Comparison of ENCODE assay signal across 2 cellular contexts in the genomic region with DNA sequence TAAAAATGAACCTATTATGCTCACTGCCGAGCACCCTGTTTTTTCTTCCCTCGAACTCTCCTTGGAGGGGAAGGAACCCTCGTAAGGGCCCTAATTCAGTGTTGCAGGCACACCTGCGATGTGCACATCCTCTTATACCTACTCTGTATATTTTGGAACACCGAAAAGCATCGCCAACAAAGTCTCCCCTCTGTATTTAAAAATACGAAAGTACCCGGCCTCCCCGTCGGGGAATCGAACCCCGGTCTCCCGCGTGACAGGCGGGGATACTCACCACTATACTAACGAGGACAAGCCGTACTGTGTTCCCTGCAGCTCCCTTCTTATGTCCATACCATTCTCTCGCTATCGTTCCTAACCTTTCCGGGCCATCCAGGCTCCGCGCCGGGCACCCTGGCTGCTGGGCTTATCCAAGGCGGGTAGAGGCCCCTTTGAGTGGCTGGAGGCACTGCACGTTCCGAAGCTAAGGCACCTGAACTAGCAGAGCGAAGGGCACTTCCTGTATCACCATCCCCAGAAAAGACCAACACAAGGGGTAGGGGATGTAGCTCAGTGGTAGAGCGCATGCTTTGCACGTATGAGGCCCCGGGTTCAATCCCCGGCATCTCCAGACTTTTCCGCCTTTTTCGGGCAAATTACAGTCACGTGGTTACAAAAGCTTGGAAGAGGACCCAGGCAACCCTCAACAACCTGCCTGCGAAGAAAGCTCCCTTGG.
TF ChIP-seq lines count a peak whose summit lies in the region.

No MANE protein-coding gene starts in this region.

TF ChIP-seq in A549, 52 proteins besides CTCF, POLR2A, EP300 and RAD21 (continues in another document):
- peak; percentile 100 for TF ChIP-seq SREBF2 (IDR thresholded peaks at IDR 0.05)
- no peak for TF ChIP-seq JUNB (IDR thresholded peaks at IDR 0.05)
- peak; percentile 95 for TF ChIP-seq HOXA7 (CRISPR knock-in tag; IDR thresholded peaks at IDR 0.05)
- TF ChIP-seq NPAS2 (CRISPR knock-in tag; IDR thresholded peaks at IDR 0.05; ENCODE audit: borderline replicate concordance) = peak; percentile 78
- TF ChIP-seq HOXB5 (CRISPR knock-in tag; IDR thresholded peaks at IDR 0.05) = peak; percentile 53; the same call in 1 of the 2 replicates
- TF ChIP-seq, protein P1, sequence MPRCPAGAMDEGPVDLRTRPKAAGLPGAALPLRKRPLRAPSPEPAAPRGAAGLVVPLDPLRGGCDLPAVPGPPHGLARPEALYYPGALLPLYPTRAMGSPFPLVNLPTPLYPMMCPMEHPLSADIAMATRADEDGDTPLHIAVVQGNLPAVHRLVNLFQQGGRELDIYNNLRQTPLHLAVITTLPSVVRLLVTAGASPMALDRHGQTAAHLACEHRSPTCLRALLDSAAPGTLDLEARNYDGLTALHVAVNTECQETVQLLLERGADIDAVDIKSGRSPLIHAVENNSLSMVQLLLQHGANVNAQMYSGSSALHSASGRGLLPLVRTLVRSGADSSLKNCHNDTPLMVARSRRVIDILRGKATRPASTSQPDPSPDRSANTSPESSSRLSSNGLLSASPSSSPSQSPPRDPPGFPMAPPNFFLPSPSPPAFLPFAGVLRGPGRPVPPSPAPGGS (IDR thresholded peaks at IDR 0.05) = peak; percentile 7; the same call in 1 of the 3 replicates
- TF ChIP-seq, protein P2, sequence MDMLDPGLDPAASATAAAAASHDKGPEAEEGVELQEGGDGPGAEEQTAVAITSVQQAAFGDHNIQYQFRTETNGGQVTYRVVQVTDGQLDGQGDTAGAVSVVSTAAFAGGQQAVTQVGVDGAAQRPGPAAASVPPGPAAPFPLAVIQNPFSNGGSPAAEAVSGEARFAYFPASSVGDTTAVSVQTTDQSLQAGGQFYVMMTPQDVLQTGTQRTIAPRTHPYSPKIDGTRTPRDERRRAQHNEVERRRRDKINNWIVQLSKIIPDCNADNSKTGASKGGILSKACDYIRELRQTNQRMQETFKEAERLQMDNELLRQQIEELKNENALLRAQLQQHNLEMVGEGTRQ (IDR thresholded peaks at IDR 0.05) = peak; percentile 94
- TF ChIP-seq, protein P3, sequence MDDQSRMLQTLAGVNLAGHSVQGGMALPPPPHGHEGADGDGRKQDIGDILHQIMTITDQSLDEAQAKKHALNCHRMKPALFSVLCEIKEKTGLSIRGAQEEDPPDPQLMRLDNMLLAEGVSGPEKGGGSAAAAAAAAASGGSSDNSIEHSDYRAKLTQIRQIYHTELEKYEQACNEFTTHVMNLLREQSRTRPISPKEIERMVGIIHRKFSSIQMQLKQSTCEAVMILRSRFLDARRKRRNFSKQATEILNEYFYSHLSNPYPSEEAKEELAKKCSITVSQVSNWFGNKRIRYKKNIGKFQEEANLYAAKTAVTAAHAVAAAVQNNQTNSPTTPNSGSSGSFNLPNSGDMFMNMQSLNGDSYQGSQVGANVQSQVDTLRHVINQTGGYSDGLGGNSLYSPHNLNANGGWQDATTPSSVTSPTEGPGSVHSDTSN (IDR thresholded peaks at IDR 0.05) = peak; percentile 75
- peak; percentile 87; the same call in 1 of the 2 replicates for TF ChIP-seq TFCP2L1 (CRISPR knock-in tag; IDR thresholded peaks at IDR 0.05)
- TF ChIP-seq, protein P4, sequence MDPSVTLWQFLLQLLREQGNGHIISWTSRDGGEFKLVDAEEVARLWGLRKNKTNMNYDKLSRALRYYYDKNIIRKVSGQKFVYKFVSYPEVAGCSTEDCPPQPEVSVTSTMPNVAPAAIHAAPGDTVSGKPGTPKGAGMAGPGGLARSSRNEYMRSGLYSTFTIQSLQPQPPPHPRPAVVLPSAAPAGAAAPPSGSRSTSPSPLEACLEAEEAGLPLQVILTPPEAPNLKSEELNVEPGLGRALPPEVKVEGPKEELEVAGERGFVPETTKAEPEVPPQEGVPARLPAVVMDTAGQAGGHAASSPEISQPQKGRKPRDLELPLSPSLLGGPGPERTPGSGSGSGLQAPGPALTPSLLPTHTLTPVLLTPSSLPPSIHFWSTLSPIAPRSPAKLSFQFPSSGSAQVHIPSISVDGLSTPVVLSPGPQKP (IDR thresholded peaks at IDR 0.05; ENCODE audit: low read depth, low read length) = no peak
- TF ChIP-seq ZC3H11A (IDR thresholded peaks at IDR 0.05) = no peak
- peak; percentile 3; the same call in 1 of the 2 replicates for TF ChIP-seq GATA3 (IDR thresholded peaks at IDR 0.05; ENCODE audit: borderline replicate concordance)
- TF ChIP-seq FOSB (CRISPR knock-in tag; IDR thresholded peaks at IDR 0.05) = peak; percentile 96
- TF ChIP-seq ZSCAN20 (CRISPR knock-in tag; IDR thresholded peaks at IDR 0.05) = no peak
- TF ChIP-seq TP53 (CRISPR knock-in tag; IDR thresholded peaks at IDR 0.05) = peak; percentile 62; the same call in 1 of the 2 replicates
- peak in 1 of 2 experiments; percentile 41; a peak in 2 of 5 replicates for TF ChIP-seq JUN (IDR thresholded peaks at IDR 0.05)
- peak; percentile 30 for TF ChIP-seq BHLHE40 (IDR thresholded peaks at IDR 0.05; ENCODE audit: low read depth, low read length)
- TF ChIP-seq RFX5 (IDR thresholded peaks at IDR 0.05) = peak; percentile 93
- no peak for TF ChIP-seq FOSL2 (IDR thresholded peaks at IDR 0.05)
- peak; percentile 35; the same call in 1 of the 2 replicates for TF ChIP-seq FOSL2 (CRISPR knock-in tag; IDR thresholded peaks at IDR 0.05)
- no peak for TF ChIP-seq NFE2L2 (conservative IDR thresholded peaks at IDR 0.05; ENCODE audit: low read length)
- 0 out of 3 replicates have a peak, but pooled peaks have one; percentile 28 for TF ChIP-seq SMC3 (IDR thresholded peaks at IDR 0.05)
- TF ChIP-seq, protein P5, sequence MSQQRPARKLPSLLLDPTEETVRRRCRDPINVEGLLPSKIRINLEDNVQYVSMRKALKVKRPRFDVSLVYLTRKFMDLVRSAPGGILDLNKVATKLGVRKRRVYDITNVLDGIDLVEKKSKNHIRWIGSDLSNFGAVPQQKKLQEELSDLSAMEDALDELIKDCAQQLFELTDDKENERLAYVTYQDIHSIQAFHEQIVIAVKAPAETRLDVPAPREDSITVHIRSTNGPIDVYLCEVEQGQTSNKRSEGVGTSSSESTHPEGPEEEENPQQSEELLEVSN (IDR thresholded peaks at IDR 0.05; ENCODE audit: borderline replicate concordance, low read depth) = peak; percentile 86
- no peak for TF ChIP-seq CHD4 (IDR thresholded peaks at IDR 0.05; ENCODE audit: borderline replicate concordance)
- peak; percentile 44; the same call in 1 of the 2 replicates for TF ChIP-seq EHF (CRISPR knock-in tag; IDR thresholded peaks at IDR 0.05)
- TF ChIP-seq MAFK (IDR thresholded peaks at IDR 0.05; ENCODE audit: partially characterized antibody) = no peak
- peak; percentile 99 for TF ChIP-seq POLR2AphosphoS2 (conservative IDR thresholded peaks at IDR 0.05; ENCODE audit: low read length)
- peak in 1 of 2 experiments; percentile 63; a peak in 2 of 4 replicates for TF ChIP-seq CEBPB (IDR thresholded peaks at IDR 0.05)
- TF ChIP-seq CBX2 (IDR thresholded peaks at IDR 0.05; ENCODE audit: borderline replicate concordance, low read depth) = no peak
- TF ChIP-seq, protein P6, sequence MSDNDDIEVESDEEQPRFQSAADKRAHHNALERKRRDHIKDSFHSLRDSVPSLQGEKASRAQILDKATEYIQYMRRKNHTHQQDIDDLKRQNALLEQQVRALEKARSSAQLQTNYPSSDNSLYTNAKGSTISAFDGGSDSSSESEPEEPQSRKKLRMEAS (IDR thresholded peaks at IDR 0.05) = peak; percentile 92

TF ChIP-seq in H1, 55 proteins besides CTCF, POLR2A, EP300 and RAD21 (continues in another document):
- no peak for TF ChIP-seq GABPA (IDR thresholded peaks at IDR 0.05; ENCODE audit: borderline replicate concordance, insufficient read depth, low read length)
- TF ChIP-seq, protein P2 (IDR thresholded peaks at IDR 0.05; ENCODE audit: low read length) = peak; percentile 86
- TF ChIP-seq, protein P7, sequence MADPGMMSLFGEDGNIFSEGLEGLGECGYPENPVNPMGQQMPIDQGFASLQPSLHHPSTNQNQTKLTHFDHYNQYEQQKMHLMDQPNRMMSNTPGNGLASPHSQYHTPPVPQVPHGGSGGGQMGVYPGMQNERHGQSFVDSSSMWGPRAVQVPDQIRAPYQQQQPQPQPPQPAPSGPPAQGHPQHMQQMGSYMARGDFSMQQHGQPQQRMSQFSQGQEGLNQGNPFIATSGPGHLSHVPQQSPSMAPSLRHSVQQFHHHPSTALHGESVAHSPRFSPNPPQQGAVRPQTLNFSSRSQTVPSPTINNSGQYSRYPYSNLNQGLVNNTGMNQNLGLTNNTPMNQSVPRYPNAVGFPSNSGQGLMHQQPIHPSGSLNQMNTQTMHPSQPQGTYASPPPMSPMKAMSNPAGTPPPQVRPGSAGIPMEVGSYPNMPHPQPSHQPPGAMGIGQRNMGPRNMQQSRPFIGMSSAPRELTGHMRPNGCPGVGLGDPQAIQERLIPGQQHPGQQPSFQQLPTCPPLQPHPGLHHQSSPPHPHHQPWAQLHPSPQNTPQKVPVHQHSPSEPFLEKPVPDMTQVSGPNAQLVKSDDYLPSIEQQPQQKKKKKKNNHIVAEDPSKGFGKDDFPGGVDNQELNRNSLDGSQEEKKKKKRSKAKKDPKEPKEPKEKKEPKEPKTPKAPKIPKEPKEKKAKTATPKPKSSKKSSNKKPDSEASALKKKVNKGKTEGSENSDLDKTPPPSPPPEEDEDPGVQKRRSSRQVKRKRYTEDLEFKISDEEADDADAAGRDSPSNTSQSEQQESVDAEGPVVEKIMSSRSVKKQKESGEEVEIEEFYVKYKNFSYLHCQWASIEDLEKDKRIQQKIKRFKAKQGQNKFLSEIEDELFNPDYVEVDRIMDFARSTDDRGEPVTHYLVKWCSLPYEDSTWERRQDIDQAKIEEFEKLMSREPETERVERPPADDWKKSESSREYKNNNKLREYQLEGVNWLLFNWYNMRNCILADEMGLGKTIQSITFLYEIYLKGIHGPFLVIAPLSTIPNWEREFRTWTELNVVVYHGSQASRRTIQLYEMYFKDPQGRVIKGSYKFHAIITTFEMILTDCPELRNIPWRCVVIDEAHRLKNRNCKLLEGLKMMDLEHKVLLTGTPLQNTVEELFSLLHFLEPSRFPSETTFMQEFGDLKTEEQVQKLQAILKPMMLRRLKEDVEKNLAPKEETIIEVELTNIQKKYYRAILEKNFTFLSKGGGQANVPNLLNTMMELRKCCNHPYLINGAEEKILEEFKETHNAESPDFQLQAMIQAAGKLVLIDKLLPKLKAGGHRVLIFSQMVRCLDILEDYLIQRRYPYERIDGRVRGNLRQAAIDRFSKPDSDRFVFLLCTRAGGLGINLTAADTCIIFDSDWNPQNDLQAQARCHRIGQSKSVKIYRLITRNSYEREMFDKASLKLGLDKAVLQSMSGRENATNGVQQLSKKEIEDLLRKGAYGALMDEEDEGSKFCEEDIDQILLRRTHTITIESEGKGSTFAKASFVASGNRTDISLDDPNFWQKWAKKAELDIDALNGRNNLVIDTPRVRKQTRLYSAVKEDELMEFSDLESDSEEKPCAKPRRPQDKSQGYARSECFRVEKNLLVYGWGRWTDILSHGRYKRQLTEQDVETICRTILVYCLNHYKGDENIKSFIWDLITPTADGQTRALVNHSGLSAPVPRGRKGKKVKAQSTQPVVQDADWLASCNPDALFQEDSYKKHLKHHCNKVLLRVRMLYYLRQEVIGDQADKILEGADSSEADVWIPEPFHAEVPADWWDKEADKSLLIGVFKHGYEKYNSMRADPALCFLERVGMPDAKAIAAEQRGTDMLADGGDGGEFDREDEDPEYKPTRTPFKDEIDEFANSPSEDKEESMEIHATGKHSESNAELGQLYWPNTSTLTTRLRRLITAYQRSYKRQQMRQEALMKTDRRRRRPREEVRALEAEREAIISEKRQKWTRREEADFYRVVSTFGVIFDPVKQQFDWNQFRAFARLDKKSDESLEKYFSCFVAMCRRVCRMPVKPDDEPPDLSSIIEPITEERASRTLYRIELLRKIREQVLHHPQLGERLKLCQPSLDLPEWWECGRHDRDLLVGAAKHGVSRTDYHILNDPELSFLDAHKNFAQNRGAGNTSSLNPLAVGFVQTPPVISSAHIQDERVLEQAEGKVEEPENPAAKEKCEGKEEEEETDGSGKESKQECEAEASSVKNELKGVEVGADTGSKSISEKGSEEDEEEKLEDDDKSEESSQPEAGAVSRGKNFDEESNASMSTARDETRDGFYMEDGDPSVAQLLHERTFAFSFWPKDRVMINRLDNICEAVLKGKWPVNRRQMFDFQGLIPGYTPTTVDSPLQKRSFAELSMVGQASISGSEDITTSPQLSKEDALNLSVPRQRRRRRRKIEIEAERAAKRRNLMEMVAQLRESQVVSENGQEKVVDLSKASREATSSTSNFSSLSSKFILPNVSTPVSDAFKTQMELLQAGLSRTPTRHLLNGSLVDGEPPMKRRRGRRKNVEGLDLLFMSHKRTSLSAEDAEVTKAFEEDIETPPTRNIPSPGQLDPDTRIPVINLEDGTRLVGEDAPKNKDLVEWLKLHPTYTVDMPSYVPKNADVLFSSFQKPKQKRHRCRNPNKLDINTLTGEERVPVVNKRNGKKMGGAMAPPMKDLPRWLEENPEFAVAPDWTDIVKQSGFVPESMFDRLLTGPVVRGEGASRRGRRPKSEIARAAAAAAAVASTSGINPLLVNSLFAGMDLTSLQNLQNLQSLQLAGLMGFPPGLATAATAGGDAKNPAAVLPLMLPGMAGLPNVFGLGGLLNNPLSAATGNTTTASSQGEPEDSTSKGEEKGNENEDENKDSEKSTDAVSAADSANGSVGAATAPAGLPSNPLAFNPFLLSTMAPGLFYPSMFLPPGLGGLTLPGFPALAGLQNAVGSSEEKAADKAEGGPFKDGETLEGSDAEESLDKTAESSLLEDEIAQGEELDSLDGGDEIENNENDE (IDR thresholded peaks at IDR 0.05; ENCODE audit: insufficient replicate concordance, low read length) = no peak
- TF ChIP-seq ASH2L (IDR thresholded peaks at IDR 0.05; ENCODE audit: low read length) = peak; percentile 100
- peak; percentile 70; the same call in 1 of the 2 replicates for TF ChIP-seq POLR2AphosphoS5 (IDR thresholded peaks at IDR 0.05; ENCODE audit: low read depth, low read length)
- TF ChIP-seq TAF7 (optimal IDR thresholded peaks at IDR 0.05; ENCODE audit: borderline replicate concordance, low read depth, low read length) = peak; percentile 75
- TF ChIP-seq RXRA (IDR thresholded peaks at IDR 0.05; ENCODE audit: insufficient read depth, low read depth, low read length) = no peak
- peak; percentile 54 for TF ChIP-seq KDM4A (IDR thresholded peaks at IDR 0.05; ENCODE audit: low read depth, low read length, severe bottlenecking)
- TF ChIP-seq YY1 (IDR thresholded peaks at IDR 0.05; ENCODE audit: low read depth, low read length) = 0 out of 2 replicates have a peak, but pooled peaks have one; percentile 15
- no peak for TF ChIP-seq RNF2 (IDR thresholded peaks at IDR 0.05; ENCODE audit: borderline replicate concordance, low read depth, low read length, missing control alignments, poor library complexity, severe bottlenecking)
- no peak for TF ChIP-seq BACH1 (IDR thresholded peaks at IDR 0.05; ENCODE audit: low read length)
- peak; percentile 67 for TF ChIP-seq EGR1 (IDR thresholded peaks at IDR 0.05; ENCODE audit: borderline replicate concordance, low read depth, low read length)
- no peak; the same call in 1 of the 2 replicates for TF ChIP-seq GTF2F1 (IDR thresholded peaks at IDR 0.05; ENCODE audit: borderline replicate concordance, low read depth, low read length)
- TF ChIP-seq SIRT6 (IDR thresholded peaks at IDR 0.05; ENCODE audit: low read length) = peak; percentile 77
- TF ChIP-seq JUND (IDR thresholded peaks at IDR 0.05; ENCODE audit: low read length) = no peak
- TF ChIP-seq TBP (IDR thresholded peaks at IDR 0.05; ENCODE audit: low read depth, low read length) = peak; percentile 99
- TF ChIP-seq, protein P6 (IDR thresholded peaks at IDR 0.05) = peak; percentile 88
- peak; percentile 53; the same call in 1 of the 2 replicates for TF ChIP-seq TEAD4 (IDR thresholded peaks at IDR 0.05; ENCODE audit: low read depth, low read length)
- peak; percentile 4; the same call in 1 of the 2 replicates for TF ChIP-seq TAF1 (IDR thresholded peaks at IDR 0.05; ENCODE audit: low read depth, low read length)
- TF ChIP-seq SP2 (IDR thresholded peaks at IDR 0.05; ENCODE audit: low read length) = no peak
